Comparison of ENCODE assay signal across 8 cellular contexts in genomic region chr12:132908145-132909029, GRCh38. TPM values are rescaled to one million over a fixed set of nuclear protein-coding genes. Genes with fewer than 3 reads are reported as not detected.
DNase-seq lines count a peak whose midpoint lies in the region; FAIRE-seq and TF ChIP-seq lines count a peak whose summit lies in the region.

No MANE protein-coding gene starts in this region.

- H3K79me2 ChIP-seq in smooth muscle cell (ENCODE audit: low read depth) = no peaks in the 10 kb centered on the region

- peaks cover 19 to 24% of the 10 kb centered on the region in 2 donors for H3K4me1 Mint-ChIP-seq in immature natural killer cell

- peaks cover under 1 to 7% (median 3%) of the 10 kb centered on the region in 3 donors for H3K36me3 Mint-ChIP-seq in immature natural killer cell

- peaks cover 7 to 32% (median 14%) of the 10 kb centered on the region in 6 donors for H3K9me3 Mint-ChIP-seq in immature natural killer cell

- peaks cover 17 to 26% (median 21%) of the 10 kb centered on the region in 3 donors for H3K27me3 Mint-ChIP-seq in immature natural killer cell (ENCODE audit: low read depth in 3 of 3)

- no peaks in the 10 kb centered on the region for H3F3A ChIP-seq in smooth muscle cell (ENCODE audit: low read depth)

- WGBS in smooth muscle cell (ENCODE audit: low lambda C conversion rate) = 1% methylated on average over 85 of the region's 85 CpGs

- H3K4me1 ChIP-seq in HEK293 (ENCODE audit: control insufficient read depth, insufficient read depth, low read length) (peaks cover 2% of the 10 kb centered on the region; the same call in 1 of the 2 replicates), smooth muscle cell (ENCODE audit: low read depth) (no peaks in the 10 kb centered on the region)

- peak overlapping the region; percentile 88 to 99 (median 98) for H3K27ac Mint-ChIP-seq in immature natural killer cell

- TF ChIP-seq CTCF in HEK293 (tag by site-specific recombination; IDR thresholded peaks at IDR 0.05) (no peak), smooth muscle cell (IDR thresholded peaks at IDR 0.05; ENCODE audit: borderline replicate concordance, insufficient read depth, poor library complexity, severe bottlenecking) (no peak)

- POLR2A ChIA-PET in HEK293 (lab: Yijun Ruan, JAX) = interaction anchor here (1.0 to 1.4 kb wide), 3 partner anchors 21 to 78 kb away, joined by 6 to 10 read pairs (median 6); partner anchors contain the start of genes CHFR, ZNF26 and ZNF605

- peak overlapping the region; percentile 95 for H3K4me2 ChIP-seq in smooth muscle cell

- DNase-seq in NCI-H1694 (lab: John Stamatoyannopoulos, UW) (peak; percentile 63), immature natural killer cell (peak; percentile 85 to 92 (median 89)), smooth muscle cell (lab: John Stamatoyannopoulos, UW; ENCODE audit: unreplicated experiment) (peak; percentile 54), MV-4-11 (lab: John Stamatoyannopoulos, UW) (no peak)
- peak; percentile 90 for DNase-seq in activated CD4-positive, CD25-positive, alpha-beta regulatory T cell treated with anti-CD3 and anti-CD28 coated beads, Interleukin-2, amount 50 U/mL, for 16 hours (ENCODE audit: low read depth, low spot score)
- peak; percentile 98 for DNase-seq in central memory CD4-positive, alpha-beta T cell

- H3K36me3 ChIP-seq in HEK293 (ENCODE audit: control insufficient read depth in 2 of 2, insufficient read depth in 1 of 2, low read length in 2 of 2) (no peaks in the 10 kb centered on the region), smooth muscle cell (ENCODE audit: low read depth) (no peaks in the 10 kb centered on the region)

- H3K27ac ChIP-seq in HEK293 (ENCODE audit: extremely low read depth, low read depth, low read length) = peak overlapping the region; percentile 43
- H3K27ac ChIP-seq in smooth muscle cell (ENCODE audit: low read depth) = peak overlapping the region; percentile 69

- FAIRE-seq in G401.6 (lab: Jason Lieb, UNC) = peak; percentile 94

- no peaks in the 10 kb centered on the region for H3K27me3 ChIP-seq in smooth muscle cell (ENCODE audit: low read depth)

- H3K4me3 Mint-ChIP-seq in immature natural killer cell = peak overlapping the region; percentile 93 to 98 (median 95)

- H3K4me3 ChIP-seq in HEK293 (ENCODE audit: low read depth, low read length) = peak overlapping the region; percentile 53
- H3K4me3 ChIP-seq in smooth muscle cell = peak overlapping the region; percentile 77

- peak overlapping the region; percentile 99 for H2AFZ ChIP-seq in smooth muscle cell (ENCODE audit: low read depth)

- H4K20me1 ChIP-seq in smooth muscle cell (ENCODE audit: low read depth) = no peaks in the 10 kb centered on the region

- CTCF ChIA-PET in HEK293 (lab: Yijun Ruan, JAX) = interaction anchor here (1.2 kb wide), 1 partner anchor 173 kb away, joined by 3 read pairs; no protein-coding TSS in a partner anchor

- peak overlapping the region; percentile 65 for H3K9ac ChIP-seq in smooth muscle cell (ENCODE audit: low read depth)

- no peaks in the 10 kb centered on the region; the same call in 1 of the 2 replicates for H3K9me3 ChIP-seq in HEK293 (ENCODE audit: control insufficient read depth, insufficient read depth, low read depth, low read length)
- H3K9me3 ChIP-seq in smooth muscle cell (replicated peaks; ENCODE audit: low read depth) = no peaks in the 10 kb centered on the region

TF ChIP-seq in HEK293, 187 proteins besides CTCF, POLR2A, EP300 and RAD21 (continues in another document):
- TF ChIP-seq ZSCAN16 (tag by site-specific recombination; IDR thresholded peaks at IDR 0.05) (no peak), SETDB1 (IDR thresholded peaks at IDR 0.05; ENCODE audit: insufficient read length, low read length) (peak; percentile 20), KLF8 (tag by site-specific recombination; IDR thresholded peaks at IDR 0.05) (peak; percentile 80), ZNF274 (IDR thresholded peaks at IDR 0.05; ENCODE audit: low read length) (no peak), ZNF274 (tag by site-specific recombination; IDR thresholded peaks at IDR 0.05; ENCODE audit: borderline replicate concordance) (no peak), ZNF133 (tag by site-specific recombination; IDR thresholded peaks at IDR 0.05) (no peak), SP3 (tag by site-specific recombination; IDR thresholded peaks at IDR 0.05) (peak; percentile 80), ZNF560 (tag by site-specific recombination; IDR thresholded peaks at IDR 0.05; ENCODE audit: borderline replicate concordance) (peak; percentile 65; the same call in 1 of the 2 replicates), ZSCAN5A (tag by site-specific recombination; IDR thresholded peaks at IDR 0.05) (0 out of 2 replicates have a peak, but pooled peaks have one; percentile 58), ZNF239 (tag by site-specific recombination; IDR thresholded peaks at IDR 0.05) (no peak), TCF7L2 (IDR thresholded peaks at IDR 0.05; ENCODE audit: borderline replicate concordance, low read depth, low read length) (no peak), ZFHX2 (tag by site-specific recombination; conservative IDR thresholded peaks at IDR 0.05) (peak; percentile 78), KLF9 (tag by site-specific recombination; IDR thresholded peaks at IDR 0.05; ENCODE audit: low read depth) (peak; percentile 91), ZNF362 (tag by site-specific recombination; IDR thresholded peaks at IDR 0.05) (no peak), ZNF747 (tag by site-specific recombination; IDR thresholded peaks at IDR 0.05) (no peak), ZFP37 (tag by site-specific recombination; IDR thresholded peaks at IDR 0.05) (no peak), SALL2 (tag by site-specific recombination; IDR thresholded peaks at IDR 0.05; ENCODE audit: borderline replicate concordance) (no peak), PRDM6 (tag by site-specific recombination; IDR thresholded peaks at IDR 0.05) (no peak), ZNF404 (tag by site-specific recombination; IDR thresholded peaks at IDR 0.05) (no peak), IKZF3 (tag by site-specific recombination; IDR thresholded peaks at IDR 0.05) (peak; percentile 36; the same call in 1 of the 2 replicates), ZBTB48 (tag by site-specific recombination; IDR thresholded peaks at IDR 0.05) (no peak)
- TF ChIP-seq, protein P1, sequence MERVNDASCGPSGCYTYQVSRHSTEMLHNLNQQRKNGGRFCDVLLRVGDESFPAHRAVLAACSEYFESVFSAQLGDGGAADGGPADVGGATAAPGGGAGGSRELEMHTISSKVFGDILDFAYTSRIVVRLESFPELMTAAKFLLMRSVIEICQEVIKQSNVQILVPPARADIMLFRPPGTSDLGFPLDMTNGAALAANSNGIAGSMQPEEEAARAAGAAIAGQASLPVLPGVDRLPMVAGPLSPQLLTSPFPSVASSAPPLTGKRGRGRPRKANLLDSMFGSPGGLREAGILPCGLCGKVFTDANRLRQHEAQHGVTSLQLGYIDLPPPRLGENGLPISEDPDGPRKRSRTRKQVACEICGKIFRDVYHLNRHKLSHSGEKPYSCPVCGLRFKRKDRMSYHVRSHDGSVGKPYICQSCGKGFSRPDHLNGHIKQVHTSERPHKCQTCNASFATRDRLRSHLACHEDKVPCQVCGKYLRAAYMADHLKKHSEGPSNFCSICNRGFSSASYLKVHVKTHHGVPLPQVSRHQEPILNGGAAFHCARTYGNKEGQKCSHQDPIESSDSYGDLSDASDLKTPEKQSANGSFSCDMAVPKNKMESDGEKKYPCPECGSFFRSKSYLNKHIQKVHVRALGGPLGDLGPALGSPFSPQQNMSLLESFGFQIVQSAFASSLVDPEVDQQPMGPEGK (tag by site-specific recombination; IDR thresholded peaks at IDR 0.05) = peak; percentile 36; the same call in 1 of the 2 replicates

RNA-seq across cellular contexts. Expression of gene CHFR, which starts 21.0 kb away (rescaled TPM):
- polyA plus RNA-seq in immature natural killer cell (10 to 100 TPM; 28.9 to 66.5 (median 31.5) TPM), smooth muscle cell (24.0 and 26.2 TPM in 2 replicates)
- total RNA-seq in smooth muscle cell = 24.0 and 27.5 TPM in 2 replicates

RNA-seq across cellular contexts. Expression of gene ZNF605, which starts 47.7 kb away (rescaled TPM):
- polyA plus RNA-seq in immature natural killer cell = 1 to 10 TPM in 1 of 3 donors, under 1 TPM in 1, not detected in 1; 0.92 to 1.6 TPM
- 9.7 and 13.9 TPM in 2 replicates for total RNA-seq in smooth muscle cell
- polyA plus RNA-seq in smooth muscle cell = 4.1 and 6.3 TPM in 2 replicates
